Comparison of ENCODE assay signal across 10 cellular contexts in genomic region chr3:177944228-177944661, GRCh38.
DNase-seq lines count a peak whose midpoint lies in the region; FAIRE-seq and TF ChIP-seq lines count a peak whose summit lies in the region.
"Had no signal": no experiment of that assay in that cellular context is flagged by ENCODE, and none has a peak within 500 bp of the region (broad histone marks: within the 10 kb centered on the region; RNA-seq: fewer than 3 reads in every experiment).

No MANE protein-coding gene starts in this region.

- BruUV-seq in endothelial cell of umbilical vein (replicated peaks; lab: Mats Ljungman, UMichigan), result no TSS peak

- H3K27ac Mint-ChIP-seq in CD4-positive, alpha-beta memory T cell, result peak overlapping the region in 6 of 7 donors; percentile 38 to 79 (median 66)
- no peak overlapping the region for H3K27ac Mint-ChIP-seq in endothelial cell (ENCODE audit: unreplicated experiment)

- no peak overlapping the region for H3K9ac ChIP-seq in endothelial cell of umbilical vein (replicated peaks; ENCODE audit: extremely low read depth, insufficient read depth, low read length)

- no peak overlapping the region for H2AFZ ChIP-seq in endothelial cell of umbilical vein (ENCODE audit: low read depth, low read length)

- peaks cover 0 to 3% of the 10 kb centered on the region in 2 donors for H3K36me3 Mint-ChIP-seq in CD4-positive, alpha-beta memory T cell
- H3K36me3 Mint-ChIP-seq in endothelial cell (ENCODE audit: low read depth, unreplicated experiment), result no peaks in the 10 kb centered on the region

- H4K20me1 ChIP-seq in endothelial cell of umbilical vein (replicated peaks; ENCODE audit: control insufficient read depth, extremely low read depth, insufficient read depth, low read length), result no peaks in the 10 kb centered on the region

- POLR2A ChIA-PET in CD4-positive, alpha-beta memory T cell (lab: Charles Lee; ENCODE audit: partially characterized antibody), result no interaction called here
- POLR2A ChIA-PET in endothelial cell of umbilical vein (lab: Charles Lee), result no interaction called here

- no peaks in the 10 kb centered on the region for H3K9me3 ChIP-seq in CD4-positive, alpha-beta memory T cell (ENCODE audit: control insufficient read depth in 1 of 2, low read length in 2 of 2)
- no peaks in the 10 kb centered on the region for H3K9me3 ChIP-seq in endothelial cell of umbilical vein (replicated peaks; ENCODE audit: control insufficient read depth, insufficient read depth, low read length)
- H3K9me3 ChIP-seq: body of pancreas had no signal

- no peak for TF ChIP-seq POLR2A in endothelial cell of umbilical vein (IDR thresholded peaks at IDR 0.05; ENCODE audit: low read depth, low read length)

- no peak overlapping the region for H3K27ac ChIP-seq in CD4-positive, alpha-beta memory T cell (ENCODE audit: low read depth, low read length)
- no peak overlapping the region for H3K27ac ChIP-seq in endothelial cell of umbilical vein (ENCODE audit: insufficient read depth, low read depth, low read length)
- H3K27ac ChIP-seq: body of pancreas had no signal

- intact Hi-C loops in CD4-positive, alpha-beta memory T cell (cut with micrococcal nuclease), result no loop called here
- intact Hi-C loops in endothelial cell of umbilical vein (cut with micrococcal nuclease), result no loop called here

- dilution Hi-C loops in endothelial cell of umbilical vein (cut with MboI; ENCODE audit: extremely low pct_ligation_motif_present, low sequenced_read_pairs), result no loop called here

- H3K4me3 Mint-ChIP-seq in CD4-positive, alpha-beta memory T cell, result peak overlapping the region; percentile 17 to 74 (median 53)
- no peak overlapping the region for H3K4me3 Mint-ChIP-seq in endothelial cell (ENCODE audit: unreplicated experiment)

- no peaks in the 10 kb centered on the region for H3K27me3 ChIP-seq in CD4-positive, alpha-beta memory T cell (ENCODE audit: insufficient read depth, low read length)
- no peaks in the 10 kb centered on the region for H3K27me3 ChIP-seq in endothelial cell of umbilical vein (ENCODE audit: control insufficient read depth in 2 of 2, insufficient read depth in 2 of 2, low read length in 2 of 2)
- H3K27me3 ChIP-seq: body of pancreas had no signal

- no peaks in the 10 kb centered on the region for H3K9me1 ChIP-seq in endothelial cell of umbilical vein (replicated peaks; ENCODE audit: control insufficient read depth, extremely low read depth, insufficient read depth, low read length)

- H3K4me1 ChIP-seq in CD4-positive, alpha-beta memory T cell (ENCODE audit: insufficient read depth, low read length), result peaks cover 20% of the 10 kb centered on the region
- H3K4me1 ChIP-seq in endothelial cell of umbilical vein (ENCODE audit: control insufficient read depth, extremely low read depth, insufficient read depth, low read length), result peaks cover 3% of the 10 kb centered on the region
- H3K4me1 ChIP-seq: body of pancreas had no signal

- H3K4me3 ChIP-seq in CD4-positive, alpha-beta memory T cell (ENCODE audit: low read length in 2 of 2), result no peak overlapping the region
- H3K4me3 ChIP-seq in endothelial cell of umbilical vein (replicated peaks in 1 of 3; ENCODE audit: insufficient read depth in 1 of 3, low read depth in 1 of 3, low read length in 3 of 3), result no peak overlapping the region
- H3K4me3 ChIP-seq: body of pancreas had no signal

- CTCF ChIA-PET in CD4-positive, alpha-beta memory T cell (lab: Charles Lee; ENCODE audit: partially characterized antibody), result no interaction called here
- CTCF ChIA-PET in endothelial cell of umbilical vein (lab: Charles Lee), result interaction anchor here (1.2 kb wide), 1 partner anchor 12 kb away, joined by 4 read pairs; no protein-coding TSS in a partner anchor

- FAIRE-seq in endothelial cell of umbilical vein (lab: Jason Lieb, UNC), result no peak

- no peaks in the 10 kb centered on the region for H3K36me3 ChIP-seq in CD4-positive, alpha-beta memory T cell (ENCODE audit: insufficient read depth, low read length)
- H3K36me3 ChIP-seq in endothelial cell of umbilical vein (ENCODE audit: control insufficient read depth in 2 of 2, extremely low read depth in 1 of 2, insufficient read depth in 2 of 2, low read length in 2 of 2), result no peaks in the 10 kb centered on the region

- peak in 4 of 5 donors; percentile 29 to 35 (median 30) for DNase-seq in CD4-positive, alpha-beta memory T cell
- DNase-seq in HT1080 (ENCODE audit: low read depth), result peak; percentile 79
- DNase-seq in SKM-1 (lab: John Stamatoyannopoulos, UW; ENCODE audit: unreplicated experiment), result peak; percentile 44
- DNase-seq in endothelial cell of umbilical vein (ENCODE audit: low read depth, low spot score), result peak; percentile 46
- DNase-seq in pons (ENCODE audit: low spot score), result no peak
- no peak for DNase-seq in endothelial cell (ENCODE audit: low spot score)
- DNase-seq in GM19238 (ENCODE audit: insufficient read length, low spot score), result no peak
- DNase-seq in NCI-H526 (lab: John Stamatoyannopoulos, UW), result no peak
- DNase-seq: DMS53 had no signal

- peaks cover 0 to 2% (median 0%) of the 10 kb centered on the region in 8 donors for H3K9me3 Mint-ChIP-seq in CD4-positive, alpha-beta memory T cell
- H3K9me3 Mint-ChIP-seq in endothelial cell (ENCODE audit: unreplicated experiment), result no peaks in the 10 kb centered on the region

- peaks cover 21 to 31% (median 29%) of the 10 kb centered on the region in 4 donors for H3K4me1 Mint-ChIP-seq in CD4-positive, alpha-beta memory T cell
- peaks cover 5% of the 10 kb centered on the region for H3K4me1 Mint-ChIP-seq in endothelial cell (ENCODE audit: unreplicated experiment)

- no peak overlapping the region for H3K4me2 ChIP-seq in endothelial cell of umbilical vein (ENCODE audit: insufficient read depth, low read length)

- H3K79me2 ChIP-seq in endothelial cell of umbilical vein (ENCODE audit: control insufficient read depth, insufficient read depth, low read length), result no peaks in the 10 kb centered on the region

- TF ChIP-seq CTCF in endothelial cell of umbilical vein (IDR thresholded peaks at IDR 0.05; ENCODE audit: extremely low read depth in 1 of 2, insufficient read depth in 1 of 2, low read depth in 1 of 2, low read length in 2 of 2) (no peak), endothelial cell (IDR thresholded peaks at IDR 0.05; ENCODE audit: unreplicated experiment) (no peak)

- H3K27me3 Mint-ChIP-seq in CD4-positive, alpha-beta memory T cell, result no peaks in the 10 kb centered on the region
- H3K27me3 Mint-ChIP-seq in endothelial cell (ENCODE audit: unreplicated experiment), result no peaks in the 10 kb centered on the region

TF ChIP-seq in endothelial cell of umbilical vein, 7 proteins besides CTCF, POLR2A, EP300 and RAD21:
- TF ChIP-seq MYC (IDR thresholded peaks at IDR 0.05; ENCODE audit: low read depth, low read length) (no peak), FOS (IDR thresholded peaks at IDR 0.05; ENCODE audit: borderline replicate concordance, insufficient read depth, low read length) (peak; percentile 32), JUN (IDR thresholded peaks at IDR 0.05; ENCODE audit: borderline replicate concordance, insufficient read depth, insufficient read length, low read depth) (no peak), GATA2 (IDR thresholded peaks at IDR 0.05; ENCODE audit: insufficient read depth, insufficient read length, low read depth, low read length) (no peak), POLR2AphosphoS5 (IDR thresholded peaks at IDR 0.05; ENCODE audit: insufficient read depth, low read depth, low read length) (no peak), MAX (IDR thresholded peaks at IDR 0.05; ENCODE audit: insufficient read depth, insufficient read length) (no peak), EZH2 (IDR thresholded peaks at IDR 0.05; ENCODE audit: borderline replicate concordance, low read depth, low read length, severe bottlenecking) (no peak)

Comparison
In these comparisons a context has a peak if more than half of its experiments do, and no peak if none do; other contexts are left out.
1. DNase-seq: peak in CD4-positive, alpha-beta memory T cell (4 of 5), HT1080 (single experiment), SKM-1 (single experiment) and endothelial cell of umbilical vein (single experiment); none in pons (single experiment), endothelial cell (single experiment), GM19238 (single experiment) and NCI-H526 (0 of 2).